Comparison of ENCODE assay signal across 8 cellular contexts in genomic region chr19:51368366-51369282, GRCh38. TPM values are rescaled to one million over a fixed set of nuclear protein-coding genes. Genes with fewer than 3 reads are reported as not detected.
A peak's percentile ranks its signal among the peaks of the same experiment; 100 is the strongest.
DNase-seq lines count a peak whose midpoint lies in the region; ATAC-seq and TF ChIP-seq lines count a peak whose summit lies in the region.

A gene with protein sequence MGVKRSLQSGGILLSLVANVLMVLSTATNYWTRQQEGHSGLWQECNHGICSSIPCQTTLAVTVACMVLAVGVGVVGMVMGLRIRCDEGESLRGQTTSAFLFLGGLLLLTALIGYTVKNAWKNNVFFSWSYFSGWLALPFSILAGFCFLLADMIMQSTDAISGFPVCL (minus strand): TSS chr19:51369003. CDS start chr19:51368577, 426 bp downstream.

- H3K9ac ChIP-seq in OCI-LY3 (ENCODE audit: low read length) = peak within 1 kb of the TSS; percentile 93

- peak within 1 kb of the TSS; percentile 100 for H3K27ac Mint-ChIP-seq in Caco-2 (ENCODE audit: unreplicated experiment)
- peak within 1 kb of the TSS; percentile 96 for H3K27ac Mint-ChIP-seq in mesothelial cell of epicardium

- peak within 1 kb of the TSS; percentile 91 for H3K4me2 ChIP-seq in OCI-LY3 (ENCODE audit: low read length)

- peaks cover 19% of the 10 kb centered on the region for H3K79me2 ChIP-seq in OCI-LY3 (ENCODE audit: low read length)

- TF ChIP-seq CTCF in Caco-2 (IDR thresholded peaks at IDR 0.05; ENCODE audit: insufficient read depth in 1 of 2, low read depth in 1 of 2, low read length in 1 of 2, severe bottlenecking in 1 of 2, unreplicated experiment in 1 of 2) (no peak), OCI-LY3 (IDR thresholded peaks at IDR 0.05; ENCODE audit: low read depth, low read length) (no peak), cardiac fibroblast (IDR thresholded peaks at IDR 0.05; ENCODE audit: low read depth, low read length) (no peak), mesothelial cell of epicardium (IDR thresholded peaks at IDR 0.05; ENCODE audit: unreplicated experiment) (no peak)

- H4K20me1 ChIP-seq in OCI-LY3 (ENCODE audit: insufficient read depth, low read length) = no peaks in the 10 kb centered on the region

- H3K27ac ChIP-seq in OCI-LY3 (ENCODE audit: low read length) = peak within 1 kb of the TSS; percentile 56

- H3K27me3 ChIP-seq in Caco-2 (replicated peaks; ENCODE audit: control insufficient read depth, insufficient read depth, low read length) (no peaks in the 10 kb centered on the region), OCI-LY3 (ENCODE audit: low read depth, low read length) (no peaks in the 10 kb centered on the region)

- BruUV-seq in Caco-2 (replicated peaks; lab: Mats Ljungman, UMichigan) = no TSS peak

- peak within 1 kb of the TSS; percentile 94 for H3K4me3 Mint-ChIP-seq in Caco-2 (ENCODE audit: unreplicated experiment)
- H3K4me3 Mint-ChIP-seq in mesothelial cell of epicardium = peak within 1 kb of the TSS; percentile 85

- H3K9me3 ChIP-seq in Caco-2 = no peaks in the 10 kb centered on the region
- H3K9me3 ChIP-seq in OCI-LY3 (ENCODE audit: insufficient read depth, low read length) = no peaks in the 10 kb centered on the region

- intact Hi-C loops in Caco-2 (cut with micrococcal nuclease; ENCODE audit: unreplicated experiment) = no loop called here

- POLR2A ChIA-PET in Caco-2 (lab: Charles Lee) = interaction anchor here (1.0 to 1.5 kb wide), 7 partner anchors 8 to 29 kb away, joined by 3 to 67 read pairs (median 10); partner anchors contain the start of gene VSIG10L

- CTCF ChIA-PET in Caco-2 (lab: Charles Lee) = interaction anchor here (0.7 to 1.5 kb wide), 5 partner anchors 14 to 335 kb away, joined by 3 to 30 read pairs (median 4); no protein-coding TSS in a partner anchor

- H3K9me3 Mint-ChIP-seq in Caco-2 (ENCODE audit: unreplicated experiment) (no peaks in the 10 kb centered on the region), mesothelial cell of epicardium (no peaks in the 10 kb centered on the region)

- ATAC-seq in HG02852 (IDR thresholded peaks at IDR 0.05; ENCODE audit: unreplicated experiment) = no peak
- no peak for ATAC-seq in HG02938 (IDR thresholded peaks at IDR 0.05; ENCODE audit: unreplicated experiment)

- peaks cover 12% of the 10 kb centered on the region for H3K4me1 Mint-ChIP-seq in Caco-2 (ENCODE audit: low read depth, unreplicated experiment)
- H3K4me1 Mint-ChIP-seq in mesothelial cell of epicardium = peaks cover 24% of the 10 kb centered on the region

- H3K4me3 ChIP-seq in Caco-2 (ENCODE audit: low read depth, low read length) (peak within 1 kb of the TSS; percentile 77), OCI-LY3 (ENCODE audit: low read length) (peak within 1 kb of the TSS; percentile 95), cardiac fibroblast (replicated peaks in 1 of 2; ENCODE audit: low read depth in 2 of 2, low read length in 2 of 2) (peak within 1 kb of the TSS; percentile 58 to 80)

- H3K4me1 ChIP-seq in Caco-2 (peaks cover 23% of the 10 kb centered on the region), OCI-LY3 (ENCODE audit: low read length) (peaks cover 12% of the 10 kb centered on the region)

- 0 out of 2 replicates have a peak, but pooled peaks cover 1% of the 10 kb centered on the region for H3K36me3 ChIP-seq in Caco-2 (ENCODE audit: control insufficient read depth, insufficient read depth, low read length)
- no peaks in the 10 kb centered on the region for H3K36me3 ChIP-seq in OCI-LY3 (replicated peaks; ENCODE audit: low read depth, low read length)

- DNase-seq in Caco-2 (no peak), cardiac fibroblast (ENCODE audit: low read depth in 2 of 2) (no peak), mesothelial cell of epicardium (ENCODE audit: low spot score in 2 of 2, unreplicated experiment in 2 of 2) (no peak), hippocampal formation (lab: John Stamatoyannopoulos, UW) (no peak)
- DNase-seq in effector CD8-positive, alpha-beta T cell (lab: John Stamatoyannopoulos, UW) = no peak

- no peaks in the 10 kb centered on the region for H3K27me3 Mint-ChIP-seq in Caco-2 (ENCODE audit: insufficient read depth, unreplicated experiment)
- H3K27me3 Mint-ChIP-seq in mesothelial cell of epicardium (ENCODE audit: low read depth) = peaks cover 16% of the 10 kb centered on the region

- peak within 1 kb of the TSS; percentile 65 for H2AFZ ChIP-seq in OCI-LY3 (ENCODE audit: low read depth, low read length)

- H3K36me3 Mint-ChIP-seq in Caco-2 (ENCODE audit: insufficient read depth, unreplicated experiment) = peaks cover 25% of the 10 kb centered on the region
- no peaks in the 10 kb centered on the region for H3K36me3 Mint-ChIP-seq in mesothelial cell of epicardium

RNA-seq across cellular contexts. Expression of the gene that starts here (rescaled TPM):
- total RNA-seq in Caco-2 (2022) (1.6 TPM in 1 of 2 replicates, not detected in the other), mesothelial cell of epicardium (0.54 to 0.56 TPM in 2 of 3 replicates, not detected in the other)
